Comparison of ENCODE assay signal across 7 cellular contexts in genomic region chr1:149884433-149885363, GRCh38. TPM values are rescaled to one million over a fixed set of nuclear protein-coding genes. Genes with fewer than 3 reads are reported as not detected.
A peak's percentile ranks its signal among the peaks of the same experiment; 100 is the strongest.
DNase-seq lines count a peak whose midpoint lies in the region; ATAC-seq and TF ChIP-seq lines count a peak whose summit lies in the region.

No MANE protein-coding gene starts in this region.

- DNase-seq in EL (peak; percentile 52), M059J (ENCODE audit: low read depth) (peak; percentile 72), esophagus squamous epithelium (lab: John Stamatoyannopoulos, UW) (no peak)

- H3K9ac ChIP-seq in rectal smooth muscle tissue (ENCODE audit: low read length), result peak overlapping the region; percentile 6

- intact Hi-C loops in esophagus squamous epithelium (cut with DNase I), result no loop called here

- no peaks in the 10 kb centered on the region for H3K36me3 ChIP-seq in esophagus squamous epithelium
- peaks cover 3% of the 10 kb centered on the region for H3K36me3 ChIP-seq in rectal smooth muscle tissue (ENCODE audit: control insufficient read depth, insufficient read depth, low read length)

- ATAC-seq in HG03354 (IDR thresholded peaks at IDR 0.05; ENCODE audit: poor library complexity, severe bottlenecking, unreplicated experiment) (no peak), HG03159 (IDR thresholded peaks at IDR 0.05; ENCODE audit: unreplicated experiment) (no peak)

- no peaks in the 10 kb centered on the region for H3K27me3 ChIP-seq in esophagus squamous epithelium
- H3K27me3 ChIP-seq in rectal smooth muscle tissue (ENCODE audit: control insufficient read depth, insufficient read depth, low read length), result no peaks in the 10 kb centered on the region

- WGBS in esophagus squamous epithelium, 2 donors, result 3 to 5% methylated on average over 9 of the region's 9 CpGs

- H3K4me3 ChIP-seq in esophagus squamous epithelium (peak overlapping the region; percentile 56 to 75 (median 62)), rectal smooth muscle tissue (ENCODE audit: low read length) (peak overlapping the region; percentile 85)

- H3K27ac ChIP-seq in esophagus squamous epithelium (peak overlapping the region; percentile 94 to 100 (median 99)), rectal smooth muscle tissue (ENCODE audit: low read depth, low read length) (peak overlapping the region; percentile 97)

- no peak for TF ChIP-seq CTCF in esophagus squamous epithelium (IDR thresholded peaks at IDR 0.05)

- H3K4me1 ChIP-seq in esophagus squamous epithelium, result peaks cover 8 to 47% (median 14%) of the 10 kb centered on the region in 3 donors
- H3K4me1 ChIP-seq in rectal smooth muscle tissue (ENCODE audit: control insufficient read depth, insufficient read depth, low read length), result peaks cover 7% of the 10 kb centered on the region

- peak; percentile 42; the same call in 1 of the 2 replicates for TF ChIP-seq POLR2A in Raji (IDR thresholded peaks at IDR 0.05; ENCODE audit: insufficient read depth, low read depth, low read length)
- peak in 1 of 4 donors; percentile 9 for TF ChIP-seq POLR2A in esophagus squamous epithelium (IDR thresholded peaks at IDR 0.05)

- no peaks in the 10 kb centered on the region for H3K9me3 ChIP-seq in esophagus squamous epithelium

RNA-seq across cellular contexts. Expression of gene BOLA1, which starts 14.7 kb away (rescaled TPM):
- 5.9 and 10.3 TPM in 2 replicates for total RNA-seq in M059J (2014; rRNA removed; shearing (Covaris generic))
- 10 to 100 TPM; 11.0 to 31.7 (median 23.4) TPM for total RNA-seq in esophagus squamous epithelium

RNA-seq across cellular contexts. Expression of gene SV2A, which starts 32.9 kb away (rescaled TPM):
- 13.1 and 20.5 TPM in 2 replicates for total RNA-seq in M059J (2014; rRNA removed; shearing (Covaris generic))
- 1 to 10 TPM in 2 of 4 donors, under 1 TPM in 2; 0.11 to 2.1 (median 1.1) TPM for total RNA-seq in esophagus squamous epithelium

RNA-seq across cellular contexts. Expression of gene SF3B4, which starts 42.9 kb away (rescaled TPM):
- 37.3 and 54.2 TPM in 2 replicates for total RNA-seq in M059J (2014; rRNA removed; shearing (Covaris generic))
- total RNA-seq in esophagus squamous epithelium, result 10 to 100 TPM in 3 of 4 donors, 1 to 10 TPM in 1; 7.6 to 16.9 (median 14.1) TPM

RNA-seq across cellular contexts. Expression of gene MTMR11, which starts 52.0 kb away (rescaled TPM):
- total RNA-seq in M059J (2014; rRNA removed; shearing (Covaris generic)), result 6.1 and 8.3 TPM in 2 replicates
- total RNA-seq in esophagus squamous epithelium, result 10 to 100 TPM in 2 of 4 donors, 1 to 10 TPM in 2; 3.9 to 13.5 (median 10.6) TPM
